11 cellular contexts compared by ENCODE assay signal in the genomic region with DNA sequence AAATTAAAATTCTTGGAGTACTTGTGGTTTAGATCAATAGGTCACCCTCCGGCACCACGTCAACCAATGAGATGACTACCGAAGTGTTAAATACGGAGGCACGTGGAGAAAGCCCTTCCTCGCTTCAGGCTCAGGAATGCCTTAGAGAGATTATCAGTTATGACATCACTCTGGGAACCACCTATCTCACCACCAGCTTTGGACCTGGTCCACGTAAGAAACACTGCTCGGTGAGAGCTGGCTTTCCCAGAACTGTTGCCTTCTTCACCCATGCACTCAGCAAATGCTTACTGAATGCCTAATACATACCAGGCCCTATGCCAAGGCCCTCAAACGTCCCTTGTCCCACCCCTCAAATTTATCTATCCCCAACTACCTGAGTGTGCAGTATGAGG.
A peak's percentile ranks its signal among the peaks of the same experiment; 100 is the strongest.
DNase-seq lines count a peak whose midpoint lies in the region; TF ChIP-seq lines count a peak whose summit lies in the region.
"Had no signal": no experiment of that assay in that cellular context is flagged by ENCODE, and none has a peak within 500 bp of the region (broad histone marks: within the 10 kb centered on the region; RNA-seq: fewer than 3 reads in every experiment).

No MANE protein-coding gene starts in this region.

- TF ChIP-seq CTCF in AG09309 (IDR thresholded peaks at IDR 0.05; ENCODE audit: control insufficient read depth, insufficient read depth, low read depth, low read length, missing control alignments) (no peak), fibroblast of pulmonary artery (IDR thresholded peaks at IDR 0.05; ENCODE audit: low read length, missing control alignments) (no peak), sigmoid colon (IDR thresholded peaks at IDR 0.05) (no peak)

- H3K27me3 ChIP-seq in sigmoid colon: no peaks in the 10 kb centered on the region

- TF ChIP-seq EP300 in sigmoid colon (IDR thresholded peaks at IDR 0.05): no peak

- DNase-seq in AG09309 (ENCODE audit: low read depth) (peak; percentile 81), RPMI7951 (ENCODE audit: low read depth) (peak; percentile 62), fibroblast of pulmonary artery (ENCODE audit: low read depth) (peak; percentile 91), sigmoid colon (no peak), cerebellar cortex (ENCODE audit: low spot score) (no peak), Ammon's horn (ENCODE audit: low spot score) (no peak), NOMO-1 (lab: John Stamatoyannopoulos, UW; ENCODE audit: unreplicated experiment in 2 of 2) (no peak), NCI-H1092 treated with DMSO at 0.1 percent for 48 hours (lab: John Stamatoyannopoulos, UW) (no peak)
- DNase-seq: activated CD4-positive, alpha-beta T cell treated with anti-CD3 and anti-CD28 coated beads, Interleukin-2, amount 10 ng/mL, durations not matched to agents 7 days and 5 days; activated effector memory CD4-positive, alpha-beta T cell treated with anti-CD3 and anti-CD28 coated beads, Interleukin-2, amount 50 U/mL, for 16 hours; effector CD4-positive, alpha-beta T cell had no signal

- no peak overlapping the region for H3K4me3 ChIP-seq in AG09309 (ENCODE audit: control insufficient read depth, low read depth, low read length)
- H3K4me3 ChIP-seq in fibroblast of pulmonary artery (replicated peaks; ENCODE audit: low read depth, low read length): no peak overlapping the region
- H3K4me3 ChIP-seq in sigmoid colon: no peak overlapping the region

- no peak for TF ChIP-seq POLR2A in sigmoid colon (IDR thresholded peaks at IDR 0.05)

- 69 to 75% methylated on average over 9 of the region's 9 CpGs for WGBS in sigmoid colon, 2 donors

- H3K27ac ChIP-seq in sigmoid colon: peak overlapping the region; percentile 42 to 71 (median 58)

- H3K4me1 ChIP-seq in sigmoid colon: peaks cover 0 to 54% (median 39%) of the 10 kb centered on the region in 4 donors

- H3K9me3 ChIP-seq in sigmoid colon: no peaks in the 10 kb centered on the region

- intact Hi-C loops in sigmoid colon (cut with DNase I): no loop called here

- H3K36me3 ChIP-seq in sigmoid colon: no peaks in the 10 kb centered on the region

Comparison
In these comparisons a context has a peak if more than half of its experiments do, and no peak if none do; other contexts are left out.
1. DNase-seq: peak in AG09309 (single experiment), RPMI7951 (single experiment) and fibroblast of pulmonary artery (single experiment); none in sigmoid colon (single experiment), cerebellar cortex (single experiment), Ammon's horn (single experiment), NOMO-1 (0 of 2) and NCI-H1092 treated with DMSO at 0.1 percent for 48 hours (single experiment).